In genomic region chr6:122788663-122789062, GRCh38 we compare ENCODE assay signal across 9 cellular contexts. TPM values are rescaled to one million over a fixed set of nuclear protein-coding genes. Genes with fewer than 3 reads are reported as not detected.
DNase-seq lines count a peak whose midpoint lies in the region; ATAC-seq and TF ChIP-seq lines count a peak whose summit lies in the region.
"Had no signal": no experiment of that assay in that cellular context is flagged by ENCODE, and none has a peak within 500 bp of the region (broad histone marks: within the 10 kb centered on the region; RNA-seq: fewer than 3 reads in every experiment).

No MANE protein-coding gene starts in this region.

- peak overlapping the region; percentile 65 for H3K18ac ChIP-seq in mesendoderm (ENCODE audit: low read length)

- H3K27ac Mint-ChIP-seq in activated naive CD4-positive, alpha-beta T cell treated with anti-CD3 and anti-CD28 coated beads, Interleukin-2, amount 10 ng/mL, durations not matched to agents 7 days and 5 days = no peak overlapping the region

- no peak overlapping the region for H2BK120ac ChIP-seq in mesendoderm (ENCODE audit: low read depth, low read length)

- no peaks in the 10 kb centered on the region for H3K79me1 ChIP-seq in mesendoderm (ENCODE audit: low read length)

- in situ Hi-C loops in brain microvascular endothelial cell (cut with HindIII; ENCODE audit: low pct_ligation_motif_present, low sequenced_read_pairs) = no loop called here

- WGBS in mesendoderm (ENCODE audit: extremely low coverage, insufficient coverage, low lambda C conversion rate) = no CpG with 5 or more reads among the region's 5 CpGs
- WGBS in upper lobe of left lung, 2 donors = 32 to 38% methylated on average over 5 of the region's 5 CpGs

- H3K9ac ChIP-seq in mesendoderm (ENCODE audit: low read length) = peak overlapping the region; percentile 66

- peaks cover 15% of the 10 kb centered on the region for H3K4me1 Mint-ChIP-seq in activated naive CD4-positive, alpha-beta T cell treated with anti-CD3 and anti-CD28 coated beads, Interleukin-2, amount 10 ng/mL, durations not matched to agents 7 days and 5 days

- no peak for ATAC-seq in upper lobe of left lung (ENCODE audit: low FRiP score in 2 of 2)

- no peaks in the 10 kb centered on the region for H3K36me3 ChIP-seq in brain microvascular endothelial cell (replicated peaks)
- H3K36me3 ChIP-seq in mesendoderm (ENCODE audit: control insufficient read depth, insufficient read depth, low read length) = no peaks in the 10 kb centered on the region
- no peaks in the 10 kb centered on the region for H3K36me3 ChIP-seq in upper lobe of left lung

- no peak for DNase-seq in activated naive CD4-positive, alpha-beta T cell treated with anti-CD3 and anti-CD28 coated beads, Interleukin-2, amount 10 ng/mL, durations not matched to agents 7 days and 5 days
- DNase-seq in activated naive CD4-positive, alpha-beta T cell treated with Interleukin-2 at 50 U/mL for 16 hours = no peak
- DNase-seq in brain microvascular endothelial cell (no peak), mesendoderm (no peak), upper lobe of left lung (no peak), retina (no peak), ecto neural progenitor cell (ENCODE audit: low spot score) (no peak)
- no peak for DNase-seq in stimulated activated CD4-positive, alpha-beta T cell treated with anti-CD3 and anti-CD28 coated beads, Interleukin-4, amount 100 ng/mL, for 24 hours
- DNase-seq: NCI-H1436 treated with DMSO at 0.1 percent for 48 hours had no signal

- H3K27ac ChIP-seq in brain microvascular endothelial cell (no peak overlapping the region), mesendoderm (ENCODE audit: low read depth, low read length) (peak overlapping the region; percentile 66), upper lobe of left lung (peak overlapping the region; percentile 92 to 99 (median 94))

- no peak overlapping the region for H2AK5ac ChIP-seq in mesendoderm (ENCODE audit: low read length)

- H3K79me2 ChIP-seq in mesendoderm (ENCODE audit: control insufficient read depth, insufficient read depth, low read length) = no peaks in the 10 kb centered on the region

- peak overlapping the region; percentile 93 for H3K56ac ChIP-seq in mesendoderm (ENCODE audit: low read length)

- TF ChIP-seq POLR2A in upper lobe of left lung (IDR thresholded peaks at IDR 0.05) = no peak

- H3K9me3 Mint-ChIP-seq in activated naive CD4-positive, alpha-beta T cell treated with anti-CD3 and anti-CD28 coated beads, Interleukin-2, amount 10 ng/mL, durations not matched to agents 7 days and 5 days = no peaks in the 10 kb centered on the region

- H3K9me3 ChIP-seq in upper lobe of left lung = no peaks in the 10 kb centered on the region

- CTCF ChIA-PET in activated naive CD4-positive, alpha-beta T cell treated with anti-CD3 and anti-CD28 coated beads, Interleukin-2, amount 10 ng/mL, durations not matched to agents 7 days and 5 days (lab: Charles Lee) = interaction anchor here (1.4 to 1.7 kb wide), 2 partner anchors 10 to 50 kb away, joined by 6 to 10 read pairs; no protein-coding TSS in a partner anchor

- H3K4me2 ChIP-seq in mesendoderm (ENCODE audit: low read length) = peak overlapping the region; percentile 56

- no peak overlapping the region for H3K23ac ChIP-seq in mesendoderm (ENCODE audit: low read length)

- TF ChIP-seq CTCF in brain microvascular endothelial cell (IDR thresholded peaks at IDR 0.05; ENCODE audit: low read depth, low read length, missing control alignments) = no peak
- no peak for TF ChIP-seq CTCF in upper lobe of left lung (IDR thresholded peaks at IDR 0.05)

- H3K4me1 ChIP-seq in mesendoderm (ENCODE audit: control insufficient read depth, low read depth, low read length) (peaks cover 2% of the 10 kb centered on the region), upper lobe of left lung (peaks cover 23 to 31% (median 26%) of the 10 kb centered on the region in 4 donors)

- no peak overlapping the region for H2BK15ac ChIP-seq in mesendoderm (replicated peaks; ENCODE audit: low read depth)

- H3K4me3 ChIP-seq in brain microvascular endothelial cell (ENCODE audit: low read depth, low read length) (peak overlapping the region; percentile 81), mesendoderm (ENCODE audit: low read length) (peak overlapping the region; percentile 82), upper lobe of left lung (peak overlapping the region in 3 of 4 donors; percentile 60 to 79 (median 61))

- peak overlapping the region; percentile 72 for H3K4me3 Mint-ChIP-seq in activated naive CD4-positive, alpha-beta T cell treated with anti-CD3 and anti-CD28 coated beads, Interleukin-2, amount 10 ng/mL, durations not matched to agents 7 days and 5 days

- no peak overlapping the region for H2BK5ac ChIP-seq in mesendoderm (ENCODE audit: low read length)

- no peak overlapping the region for H4K8ac ChIP-seq in mesendoderm (ENCODE audit: low read depth, low read length)

- H3K36me3 Mint-ChIP-seq in activated naive CD4-positive, alpha-beta T cell treated with anti-CD3 and anti-CD28 coated beads, Interleukin-2, amount 10 ng/mL, durations not matched to agents 7 days and 5 days = no peaks in the 10 kb centered on the region

- H3K27me3 ChIP-seq in brain microvascular endothelial cell (replicated peaks) = no peaks in the 10 kb centered on the region
- no peaks in the 10 kb centered on the region for H3K27me3 ChIP-seq in mesendoderm (ENCODE audit: insufficient read depth, low read length, poor library complexity)
- H3K27me3 ChIP-seq in upper lobe of left lung = no peaks in the 10 kb centered on the region

- H3K27me3 Mint-ChIP-seq in activated naive CD4-positive, alpha-beta T cell treated with anti-CD3 and anti-CD28 coated beads, Interleukin-2, amount 10 ng/mL, durations not matched to agents 7 days and 5 days = peaks cover 69% of the 10 kb centered on the region

- no peak overlapping the region for H3K4ac ChIP-seq in mesendoderm (ENCODE audit: low read depth, low read length)

- TF ChIP-seq EP300 in upper lobe of left lung (IDR thresholded peaks at IDR 0.05) = no peak

- H4K5ac ChIP-seq in mesendoderm (ENCODE audit: low read length) = no peak overlapping the region

RNA-seq across cellular contexts. Expression of gene SMPDL3A, which starts 0.4 kb away (rescaled TPM):
- polyA plus RNA-seq in mesendoderm (2013, experiment 1 of 2) = 2.6 TPM
- polyA plus RNA-seq in mesendoderm (2013, experiment 2 of 2) = 2.6 TPM
- total RNA-seq in upper lobe of left lung = 10 to 100 TPM; 11.0 to 19.9 (median 15.6) TPM

RNA-seq across cellular contexts. Expression of gene FABP7, which starts 9.1 kb away (rescaled TPM):
- polyA plus RNA-seq in mesendoderm (2013, experiment 1 of 2) = 6.6 TPM
- 6.2 TPM for polyA plus RNA-seq in mesendoderm (2013, experiment 2 of 2)
- total RNA-seq in upper lobe of left lung = not detected
